23 cellular contexts compared by ENCODE assay signal in genomic region chr7:127889677-127890076, GRCh38.
"Had no signal": no experiment of that assay in that cellular context is flagged by ENCODE, and none has a peak within 500 bp of the region (broad histone marks: within the 10 kb centered on the region; RNA-seq: fewer than 3 reads in every experiment).

No MANE protein-coding gene starts in this region.

- H3K27ac Mint-ChIP-seq: activated CD4-positive, alpha-beta memory T cell treated with anti-CD3 and anti-CD28 coated beads, Interleukin-2, amount 10 ng/mL, durations not matched to agents 7 days and 5 days; activated CD4-positive, alpha-beta T cell treated with anti-CD3 and anti-CD28 coated beads for 36 hours; activated naive CD4-positive, alpha-beta T cell treated with anti-CD3 and anti-CD28 coated beads for 36 hours; activated naive CD8-positive, alpha-beta T cell had no signal

- H3K4me3 Mint-ChIP-seq: activated CD4-positive, alpha-beta memory T cell treated with anti-CD3 and anti-CD28 coated beads, Interleukin-2, amount 10 ng/mL, durations not matched to agents 7 days and 5 days; activated CD4-positive, alpha-beta T cell treated with anti-CD3 and anti-CD28 coated beads for 36 hours; activated naive CD4-positive, alpha-beta T cell treated with anti-CD3 and anti-CD28 coated beads for 36 hours; activated naive CD8-positive, alpha-beta T cell; central memory CD8-positive, alpha-beta T cell had no signal

- H3K27me3 Mint-ChIP-seq: activated CD4-positive, alpha-beta memory T cell treated with anti-CD3 and anti-CD28 coated beads, Interleukin-2, amount 10 ng/mL, durations not matched to agents 7 days and 5 days; activated CD4-positive, alpha-beta T cell treated with anti-CD3 and anti-CD28 coated beads for 36 hours; activated naive CD8-positive, alpha-beta T cell; central memory CD8-positive, alpha-beta T cell had no signal

- H3K27ac ChIP-seq: breast epithelium, SJSA1 had no signal

- H3K9me3 Mint-ChIP-seq: activated CD4-positive, alpha-beta memory T cell treated with anti-CD3 and anti-CD28 coated beads, Interleukin-2, amount 10 ng/mL, durations not matched to agents 7 days and 5 days; activated naive CD4-positive, alpha-beta T cell treated with anti-CD3 and anti-CD28 coated beads for 36 hours; central memory CD8-positive, alpha-beta T cell had no signal

- H3K27me3 ChIP-seq: adrenal gland, breast epithelium, SJSA1 had no signal

- H3K36me3 ChIP-seq: adrenal gland, breast epithelium had no signal

- ATAC-seq: activated CD4-positive, alpha-beta T cell treated with anti-CD3 and anti-CD28 coated beads for 36 hours had no signal

- H3K4me1 ChIP-seq: breast epithelium had no signal

- H3K9me3 ChIP-seq: adrenal gland, breast epithelium, SJSA1 had no signal

- H3K4me3 ChIP-seq: adrenal gland, breast epithelium, SJSA1 had no signal

- DNase-seq: activated CD4-positive, alpha-beta memory T cell treated with anti-CD3 and anti-CD28 coated beads, Interleukin-2, amount 10 ng/mL, durations not matched to agents 7 days and 5 days; activated CD4-positive, alpha-beta T cell treated with anti-CD3 and anti-CD28 coated beads for 36 hours; activated CD4-positive, alpha-beta T cell treated with anti-CD3 and anti-CD28 coated beads, Interleukin-2, amount 50 U/mL, for 1 hour; activated gamma-delta T cell; activated naive CD4-positive, alpha-beta T cell treated with anti-CD3 and anti-CD28 coated beads for 36 hours; activated T-cell treated with anti-CD3 and anti-CD28 coated beads for 4 hours; adrenal gland; anterior cingulate cortex; cortex of kidney; KG1; NCI-H1092; NCI-H1694; NCI-H2029; NCI-H2107; NCI-H2171 treated with DMSO at 0.1 percent for 48 hours; NCI-H226; NCI-H82; OCI-M1; SHP77 had no signal
